ENCODE assay signal across 14 cellular contexts in the genomic region with DNA sequence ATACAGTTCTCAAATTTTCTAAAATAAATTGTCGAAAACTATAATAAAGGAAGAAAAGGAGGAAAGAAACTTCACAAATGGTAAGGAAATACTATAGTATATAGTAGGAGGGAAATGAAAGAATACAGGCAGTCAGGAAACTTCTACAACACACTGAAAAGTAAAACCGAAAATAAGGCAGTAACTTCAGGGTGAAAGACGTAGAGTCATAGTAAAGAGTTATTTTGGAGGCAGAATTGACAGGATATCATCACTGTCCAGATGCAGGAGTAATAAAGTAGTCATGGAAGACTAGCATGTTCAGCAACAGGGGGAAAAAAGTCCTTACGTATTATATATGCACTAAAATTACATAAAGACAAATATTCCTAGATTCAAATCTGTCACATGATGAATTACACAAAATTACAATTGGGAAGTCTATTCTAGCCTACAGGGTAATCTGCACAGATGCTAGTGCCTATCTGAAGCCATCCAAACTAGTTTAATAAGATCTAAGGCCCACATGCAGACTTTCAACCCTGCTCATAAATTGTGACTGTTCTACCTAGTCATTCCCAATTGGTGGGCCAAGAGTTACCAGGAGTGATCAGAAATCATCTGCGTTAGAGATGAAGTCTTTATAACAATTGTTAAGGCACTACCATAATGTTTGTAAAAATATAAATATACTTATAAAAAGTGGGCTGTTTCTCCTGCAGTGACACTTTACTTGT. TPM values are rescaled to one million over a fixed set of nuclear protein-coding genes. Genes with fewer than 3 reads are reported as not detected.
DNase-seq lines count a peak whose midpoint lies in the region; ATAC-seq and TF ChIP-seq lines count a peak whose summit lies in the region.
"Had no signal": no experiment of that assay in that cellular context is flagged by ENCODE, and none has a peak within 500 bp of the region (broad histone marks: within the 10 kb centered on the region; RNA-seq: fewer than 3 reads in every experiment).

No MANE protein-coding gene starts in this region.

- peaks cover 11% of the 10 kb centered on the region for H3K36me3 Mint-ChIP-seq in activated naive CD8-positive, alpha-beta T cell treated with anti-CD3 and anti-CD28 coated beads, Interleukin-2, amount 10 ng/mL, durations not matched to agents 7 days and 5 days

- H3K4me3 Mint-ChIP-seq in activated naive CD8-positive, alpha-beta T cell treated with anti-CD3 and anti-CD28 coated beads, Interleukin-2, amount 10 ng/mL, durations not matched to agents 7 days and 5 days, result peak overlapping the region; percentile 70
- H3K4me3 Mint-ChIP-seq: nephron had no signal

- peaks cover 17% of the 10 kb centered on the region for H3K4me1 Mint-ChIP-seq in activated naive CD8-positive, alpha-beta T cell treated with anti-CD3 and anti-CD28 coated beads, Interleukin-2, amount 10 ng/mL, durations not matched to agents 7 days and 5 days
- H3K4me1 Mint-ChIP-seq: nephron had no signal

- ATAC-seq in GM21360 (IDR thresholded peaks at IDR 0.05; ENCODE audit: unreplicated experiment) (peak; percentile 73), HG03342 (IDR thresholded peaks at IDR 0.05; ENCODE audit: unreplicated experiment) (peak; percentile 70)
- ATAC-seq in activated naive CD8-positive, alpha-beta T cell treated with anti-CD3 and anti-CD28 coated beads, Interleukin-2, amount 10 ng/mL, durations not matched to agents 7 days and 5 days (ENCODE audit: low read depth), result peak; percentile 50
- ATAC-seq: heart left ventricle, PC-3 had no signal

- H3K9me3 Mint-ChIP-seq in activated naive CD8-positive, alpha-beta T cell treated with anti-CD3 and anti-CD28 coated beads, Interleukin-2, amount 10 ng/mL, durations not matched to agents 7 days and 5 days, result peaks cover 2% of the 10 kb centered on the region

- H3K4me3 ChIP-seq in GM12865 (ENCODE audit: low read depth, low read length), result peak overlapping the region; percentile 37

- no peak for TF ChIP-seq CTCF in GM12865 (IDR thresholded peaks at IDR 0.05; ENCODE audit: insufficient read depth, low read depth, low read length, missing control alignments)

- H3K27me3 Mint-ChIP-seq in activated naive CD8-positive, alpha-beta T cell treated with anti-CD3 and anti-CD28 coated beads, Interleukin-2, amount 10 ng/mL, durations not matched to agents 7 days and 5 days, result no peaks in the 10 kb centered on the region

- DNase-seq in GM12865 (ENCODE audit: low read depth) (peak; percentile 45), NCI-H2081 (lab: John Stamatoyannopoulos, UW) (no peak), islet precursor cell (no peak), AG08395 (ENCODE audit: low spot score) (no peak)
- no peak for DNase-seq in activated naive CD8-positive, alpha-beta T cell treated with anti-CD3 and anti-CD28 coated beads, Interleukin-2, amount 10 ng/mL, durations not matched to agents 7 days and 5 days
- DNase-seq in stimulated activated CD4-positive, alpha-beta T cell treated with anti-CD3 and anti-CD28 coated beads, Interleukin-2, amount 100 ng/mL, for 24 hours, result no peak
- DNase-seq: activated CD4-positive, alpha-beta T cell treated with anti-CD3 and anti-CD28 coated beads, Interleukin-2, amount 50 U/mL, for 4 hours; HCEC 1CT; heart left ventricle; PC-3 had no signal

- peak overlapping the region; percentile 71 for H3K27ac Mint-ChIP-seq in activated naive CD8-positive, alpha-beta T cell treated with anti-CD3 and anti-CD28 coated beads, Interleukin-2, amount 10 ng/mL, durations not matched to agents 7 days and 5 days
- H3K27ac Mint-ChIP-seq: nephron had no signal

- POLR2A ChIA-PET in activated naive CD8-positive, alpha-beta T cell treated with anti-CD3 and anti-CD28 coated beads, Interleukin-2, amount 10 ng/mL, durations not matched to agents 7 days and 5 days (lab: Charles Lee), result no interaction called here

RNA-seq across cellular contexts. Expression of a gene that starts 14.0 kb away (rescaled TPM):
- total RNA-seq in activated naive CD8-positive, alpha-beta T cell treated with anti-CD3 and anti-CD28 coated beads, Interleukin-2, amount 10 ng/mL, durations not matched to agents 7 days and 5 days, result 100 to 1,000 TPM in 1 of 2 experiments, 10 to 100 TPM in 1; 87.9 to 100 TPM

RNA-seq across cellular contexts. Expression of a gene that starts 20.6 kb away (rescaled TPM):
- not detected for total RNA-seq in activated naive CD8-positive, alpha-beta T cell treated with anti-CD3 and anti-CD28 coated beads, Interleukin-2, amount 10 ng/mL, durations not matched to agents 7 days and 5 days
- total RNA-seq: heart left ventricle, M059J had no signal
